In genomic region chr5:180201051-180201987, GRCh38 we compare ENCODE assay signal across 9 cellular contexts. TPM values are rescaled to one million over a fixed set of nuclear protein-coding genes. Genes with fewer than 3 reads are reported as not detected.
DNase-seq lines count a peak whose midpoint lies in the region; ATAC-seq, FAIRE-seq and TF ChIP-seq lines count a peak whose summit lies in the region.
"Had no signal": no experiment of that assay in that cellular context is flagged by ENCODE, and none has a peak within 500 bp of the region (broad histone marks: within the 10 kb centered on the region; RNA-seq: fewer than 3 reads in every experiment).

No MANE protein-coding gene starts in this region.

- peaks cover 6% of the 10 kb centered on the region for H3K27me3 ChIP-seq in RWPE2 (ENCODE audit: insufficient read depth, poor library complexity, severe bottlenecking)

- no peaks in the 10 kb centered on the region for H3K36me3 Mint-ChIP-seq in T-cell

- H3K4me1 Mint-ChIP-seq in T-cell: no peaks in the 10 kb centered on the region

- H3K27ac ChIP-seq in RWPE2 (ENCODE audit: poor library complexity, severe bottlenecking): no peak overlapping the region

- H3K4me3 Mint-ChIP-seq in T-cell: no peak overlapping the region

- H3K9me3 Mint-ChIP-seq in T-cell: no peaks in the 10 kb centered on the region

- ATAC-seq in RWPE2 (ENCODE audit: low read depth) (no peak), T-cell (replicated peaks in 1 of 4) (no peak), HG02642 (IDR thresholded peaks at IDR 0.05; ENCODE audit: poor library complexity, unreplicated experiment) (no peak)

- H3K27me3 Mint-ChIP-seq in T-cell: peaks cover 25 to 32% of the 10 kb centered on the region in 2 donors

- no peaks in the 10 kb centered on the region for H3K36me3 ChIP-seq in RWPE2 (ENCODE audit: low read depth)

- H3K27ac Mint-ChIP-seq in T-cell: no peak overlapping the region

- no peaks in the 10 kb centered on the region for H3K4me1 ChIP-seq in RWPE2 (ENCODE audit: insufficient read depth, poor library complexity, severe bottlenecking)

- DNase-seq in D721Med (ENCODE audit: insufficient read length, low spot score) (peak; percentile 94), HT-29 (ENCODE audit: low spot score) (peak; percentile 28), RWPE2 (ENCODE audit: low spot score) (no peak), iPS-NIHi7 (ENCODE audit: extremely low spot score) (peak; percentile 87), urothelium cell line (ENCODE audit: low spot score) (no peak), T-cell (no peak), epidermal melanocyte (ENCODE audit: insufficient read length, low spot score) (no peak)
- DNase-seq: activated CD4-positive, alpha-beta T cell treated with anti-CD3 and anti-CD28 coated beads, Interleukin-2, amount 50 U/mL, for 4 hours had no signal

- peak; percentile 41 for FAIRE-seq in D721Med (lab: Jason Lieb, UNC)
- no peak for FAIRE-seq in urothelium cell line (lab: Jason Lieb, UNC)

- POLR2A ChIA-PET in T-cell (lab: Charles Lee): no interaction called here

- TF ChIP-seq CTCF in D721Med (IDR thresholded peaks at IDR 0.05; ENCODE audit: insufficient read depth, missing control alignments) (peak; percentile 85), RWPE2 (IDR thresholded peaks at IDR 0.05; ENCODE audit: poor library complexity, severe bottlenecking) (peak; percentile 25)

- no peaks in the 10 kb centered on the region for H3K9me3 ChIP-seq in RWPE2 (ENCODE audit: severe bottlenecking)

- no peak overlapping the region for H3K4me3 ChIP-seq in RWPE2 (ENCODE audit: severe bottlenecking)

- CTCF ChIA-PET in T-cell (lab: Charles Lee): no interaction called here

RNA-seq across cellular contexts. Expression of gene RASGEF1C, which starts 7.7 kb away (rescaled TPM):
- not detected in 2 replicates for total RNA-seq in HT-29 (2014; rRNA removed; shearing (Covaris generic))
- total RNA-seq in T-cell: not detected

Comparison
In these comparisons a context has a peak if more than half of its experiments do, and no peak if none do; other contexts are left out.
1. DNase-seq: peak in D721Med (single experiment), HT-29 (single experiment) and iPS-NIHi7 (single experiment); none in RWPE2 (single experiment), urothelium cell line (single experiment), T-cell (0 of 34) and epidermal melanocyte (single experiment).